31 cellular contexts compared by ENCODE assay signal in the genomic region with DNA sequence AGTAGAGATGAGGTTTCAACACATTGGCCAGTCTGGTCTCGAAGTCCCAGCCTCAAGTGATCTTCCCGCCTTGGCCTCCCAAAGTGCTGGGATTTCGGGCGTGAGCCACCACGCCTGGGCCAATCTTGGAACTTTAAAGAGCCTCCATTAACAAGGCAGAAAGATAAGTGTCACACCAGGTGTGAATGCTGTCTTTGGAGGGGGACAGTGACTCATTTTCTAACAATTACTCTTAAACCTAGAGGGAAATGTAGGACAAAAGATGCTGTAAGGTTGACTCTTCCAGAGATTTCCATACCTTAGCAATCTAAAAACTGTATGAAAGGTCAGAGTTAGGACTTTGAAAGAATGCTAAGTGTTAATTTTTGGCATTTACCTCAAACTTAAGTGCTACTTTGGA.
A peak's percentile ranks its signal among the peaks of the same experiment; 100 is the strongest.
DNase-seq lines count a peak whose midpoint lies in the region; ATAC-seq, FAIRE-seq and TF ChIP-seq lines count a peak whose summit lies in the region.
"Had no signal": no experiment of that assay in that cellular context is flagged by ENCODE, and none has a peak within 500 bp of the region (broad histone marks: within the 10 kb centered on the region; RNA-seq: fewer than 3 reads in every experiment).

No MANE protein-coding gene starts in this region.

- H3K79me2 ChIP-seq in ACC112 (ENCODE audit: control insufficient read depth, insufficient read depth, low read length, unreplicated experiment) (peaks cover 96% of the 10 kb centered on the region), HepG2 (ENCODE audit: insufficient read depth, low read length) (peaks cover 99% of the 10 kb centered on the region)

- BruUV-seq in Panc1 (replicated peaks; lab: Mats Ljungman, UMichigan): no TSS peak
- no TSS peak for BruUV-seq in HepG2 (replicated peaks; lab: Mats Ljungman, UMichigan)

- no peak for FAIRE-seq in HepG2 (lab: Jason Lieb, UNC)
- FAIRE-seq: GM18507 had no signal

- H3K27ac Mint-ChIP-seq in progenitor cell of endocrine pancreas: peak overlapping the region; percentile 67
- H3K27ac Mint-ChIP-seq: activated naive CD8-positive, alpha-beta T cell; activated T-cell treated with anti-CD3 and anti-CD28 coated beads, Interleukin-2, amount 50 U/mL, for 24 hours; stimulated activated naive B cell treated with anti-CD40 and anti-IgM and Interleukin-4, amounts not matched to agents 10 μg/mL and 1 μg/mL and 100 μg/mL, for 72 hours had no signal

- H3K27me3 ChIP-seq in ACC112 (ENCODE audit: insufficient read depth, low read length) (no peaks in the 10 kb centered on the region), Panc1 (ENCODE audit: control insufficient read depth, insufficient read depth, low read length) (no peaks in the 10 kb centered on the region), HepG2 (ENCODE audit: control insufficient read depth in 1 of 2, insufficient read depth in 2 of 2, low read length in 2 of 2) (no peaks in the 10 kb centered on the region)
- H3K27me3 ChIP-seq: BE2C, colonic mucosa, suprapubic skin had no signal

- no peak overlapping the region for H3K9ac ChIP-seq in HepG2 (ENCODE audit: insufficient read depth, low read depth, low read length)
- H3K9ac ChIP-seq: GM23248, SK-N-SH had no signal

- TF ChIP-seq EP300 in HepG2 (IDR thresholded peaks at IDR 0.05; ENCODE audit: low read depth in 2 of 2, low read length in 2 of 2) (no peak), HepG2 (CRISPR knock-in tag; IDR thresholded peaks at IDR 0.05; ENCODE audit: borderline replicate concordance) (no peak)

- no peak for TF ChIP-seq POLR2A in HepG2 (IDR thresholded peaks at IDR 0.05; ENCODE audit: insufficient read depth in 1 of 2, low read depth in 2 of 2, low read length in 2 of 2)

- DNase-seq in Panc1 (ENCODE audit: low read depth, low spot score) (no peak), HepG2 (ENCODE audit: low spot score) (no peak), progenitor cell of endocrine pancreas (ENCODE audit: low spot score, unreplicated experiment) (no peak), DMS114 treated with DMSO at 0.1 percent for 48 hours (lab: John Stamatoyannopoulos, UW; ENCODE audit: unreplicated experiment) (no peak), NCI-H446 (lab: John Stamatoyannopoulos, UW) (no peak), globus pallidus (ENCODE audit: low spot score) (no peak)
- DNase-seq: activated CD4-positive, alpha-beta T cell treated with anti-CD3 and anti-CD28 coated beads, Interleukin-2, amount 50 U/mL, for 1 hour; activated CD4-positive, CD25-positive, alpha-beta regulatory T cell; activated effector memory CD4-positive, alpha-beta T cell treated with anti-CD3 and anti-CD28 coated beads, Interleukin-2, amount 50 U/mL, for 16 hours; activated T-cell treated with anti-CD3 and anti-CD28 coated beads, Interleukin-2, amount 50 U/mL, for 24 hours; BE2C; CD8-positive, alpha-beta memory T cell; colonic mucosa; DMS153; effector CD4-positive, alpha-beta T cell; glutamatergic neuron; GM23248; left colon; MV-4-11; NCI-H146; NCI-H510A; SK-N-SH; stimulated activated CD4-positive, alpha-beta T cell treated with anti-CD3 and anti-CD28 coated beads, Interleukin-15, amount 100 ng/mL, for 24 hours; stimulated activated naive B cell treated with anti-CD40 and anti-IgM and Interleukin-4, amounts not matched to agents 10 μg/mL and 1 μg/mL and 100 μg/mL, for 72 hours had no signal

- 96% methylated on average over 5 of the region's 5 CpGs for WGBS in HepG2 (ENCODE audit: low lambda C conversion rate)

- no peaks in the 10 kb centered on the region for H3K27me3 Mint-ChIP-seq in progenitor cell of endocrine pancreas
- H3K27me3 Mint-ChIP-seq: activated naive CD8-positive, alpha-beta T cell; activated T-cell treated with anti-CD3 and anti-CD28 coated beads, Interleukin-2, amount 50 U/mL, for 24 hours had no signal

- H4K20me1 ChIP-seq in HepG2 (ENCODE audit: insufficient read depth, low read length): peaks cover 81% of the 10 kb centered on the region

- H2AFZ ChIP-seq in ACC112 (ENCODE audit: low read length, unreplicated experiment) (no peak overlapping the region), HepG2 (ENCODE audit: low read length) (no peak overlapping the region)
- H2AFZ ChIP-seq: GM23248 had no signal

- in situ Hi-C loops in Panc1 (cut with HindIII; ENCODE audit: low pct_unique_long_range_greater_than_20kb, low sequenced_read_pairs): no loop called here
- in situ Hi-C loops in HepG2 (cut with HindIII; ENCODE audit: extremely low pct_ligation_motif_present, low pct_unique_long_range_greater_than_20kb): no loop called here

- peaks cover 51% of the 10 kb centered on the region for H3K4me1 ChIP-seq in ACC112 (ENCODE audit: control insufficient read depth, insufficient read depth, low read length, unreplicated experiment)
- H3K4me1 ChIP-seq in Panc1 (ENCODE audit: control insufficient read depth, insufficient read depth, low read length): peaks cover 51% of the 10 kb centered on the region
- H3K4me1 ChIP-seq in HepG2 (ENCODE audit: insufficient read depth, low read length): peaks cover 100% of the 10 kb centered on the region
- H3K4me1 ChIP-seq: colonic mucosa had no signal

- peaks cover 42% of the 10 kb centered on the region for H3K4me1 Mint-ChIP-seq in progenitor cell of endocrine pancreas (ENCODE audit: low read depth)
- H3K4me1 Mint-ChIP-seq: stimulated activated naive B cell treated with anti-CD40 and anti-IgM and Interleukin-4, amounts not matched to agents 10 μg/mL and 1 μg/mL and 100 μg/mL, for 72 hours had no signal

- TF ChIP-seq CTCF in Panc1 (IDR thresholded peaks at IDR 0.05) (no peak), HepG2 (CRISPR knock-in tag; IDR thresholded peaks at IDR 0.05) (no peak), progenitor cell of endocrine pancreas (IDR thresholded peaks at IDR 0.05; ENCODE audit: unreplicated experiment) (no peak)

- H3K36me3 ChIP-seq in ACC112 (ENCODE audit: insufficient read depth, low read length): peaks cover 30% of the 10 kb centered on the region
- peaks cover 6% of the 10 kb centered on the region; the same call in 1 of the 2 replicates for H3K36me3 ChIP-seq in Panc1 (ENCODE audit: control insufficient read depth, insufficient read depth, low read length)
- H3K36me3 ChIP-seq in HepG2 (replicated peaks in 1 of 2; ENCODE audit: control insufficient read depth in 1 of 2, insufficient read depth in 2 of 2, low read length in 2 of 2): peaks cover 12 to 57% of the 10 kb centered on the region in 2 experiments
- H3K36me3 ChIP-seq: colonic mucosa, prostate gland, suprapubic skin had no signal

- peaks cover 41% of the 10 kb centered on the region for H3K36me3 Mint-ChIP-seq in progenitor cell of endocrine pancreas (ENCODE audit: insufficient read depth)

- H3K9me3 Mint-ChIP-seq in progenitor cell of endocrine pancreas (ENCODE audit: low read depth): no peaks in the 10 kb centered on the region
- H3K9me3 Mint-ChIP-seq: activated T-cell treated with anti-CD3 and anti-CD28 coated beads, Interleukin-2, amount 50 U/mL, for 24 hours; CD8-positive, alpha-beta memory T cell; stimulated activated naive B cell treated with anti-CD40 and anti-IgM and Interleukin-4, amounts not matched to agents 10 μg/mL and 1 μg/mL and 100 μg/mL, for 72 hours had no signal

- no peak for TF ChIP-seq RAD21 in HepG2 (CRISPR knock-in tag; IDR thresholded peaks at IDR 0.05)

- CTCF ChIA-PET in Panc1 (lab: Charles Lee): no interaction called here
- CTCF ChIA-PET in HepG2 (lab: Yijun Ruan, JAX; ENCODE audit: low intra/inter-chr PET ratio, low total read pairs): no interaction called here

- H3K4me3 ChIP-seq in ACC112 (ENCODE audit: low read depth, low read length): no peak overlapping the region
- no peak overlapping the region for H3K4me3 ChIP-seq in Panc1 (ENCODE audit: low read depth in 2 of 2, low read length in 2 of 2)
- H3K4me3 ChIP-seq in HepG2 (replicated peaks in 1 of 3; ENCODE audit: insufficient read depth in 1 of 3, low read depth in 2 of 3, low read length in 3 of 3): no peak overlapping the region
- H3K4me3 ChIP-seq: colonic mucosa, GM23248, prostate gland, suprapubic skin had no signal

- H3K9me3 ChIP-seq in Panc1 (ENCODE audit: control insufficient read depth, insufficient read depth, low read depth, low read length): no peaks in the 10 kb centered on the region
- H3K9me3 ChIP-seq in HepG2 (ENCODE audit: low read length): no peaks in the 10 kb centered on the region
- H3K9me3 ChIP-seq: BE2C, colonic mucosa, prostate gland, SK-N-SH, suprapubic skin had no signal

- peak overlapping the region; percentile 100 for H3K27ac ChIP-seq in ACC112 (ENCODE audit: low read depth, low read length)
- H3K27ac ChIP-seq in Panc1 (ENCODE audit: low read length): peak overlapping the region; percentile 92
- H3K27ac ChIP-seq in HepG2 (ENCODE audit: extremely low read length, insufficient read depth, low read length): peak overlapping the region; percentile 47
- H3K27ac ChIP-seq: colonic mucosa, epithelial cell of prostate, GM23248 had no signal

- H3K4me3 Mint-ChIP-seq in progenitor cell of endocrine pancreas (ENCODE audit: low read depth): no peak overlapping the region
- H3K4me3 Mint-ChIP-seq: activated naive CD8-positive, alpha-beta T cell; activated T-cell treated with anti-CD3 and anti-CD28 coated beads, Interleukin-2, amount 50 U/mL, for 24 hours; CD8-positive, alpha-beta memory T cell; stimulated activated naive B cell treated with anti-CD40 and anti-IgM and Interleukin-4, amounts not matched to agents 10 μg/mL and 1 μg/mL and 100 μg/mL, for 72 hours had no signal

- intact Hi-C loops in Panc1 (cut with micrococcal nuclease; ENCODE audit: unreplicated experiment): no loop called here
- intact Hi-C loops in HepG2 (cut with micrococcal nuclease; ENCODE audit: unreplicated experiment): no loop called here

- ATAC-seq in Panc1: no peak
- no peak for ATAC-seq in HepG2
- no peak for ATAC-seq in HG03039 (IDR thresholded peaks at IDR 0.05; ENCODE audit: unreplicated experiment)
- ATAC-seq: stimulated activated naive B cell treated with anti-CD40 and anti-IgM and Interleukin-4, amounts not matched to agents 10 μg/mL and 1 μg/mL and 100 μg/mL, for 72 hours had no signal

- POLR2A ChIA-PET in Panc1 (lab: Charles Lee): interaction anchor here (0.7 kb wide), 1 partner anchor 17 kb away, joined by 3 read pairs; no protein-coding TSS in a partner anchor
- POLR2A ChIA-PET in HepG2 (lab: Yijun Ruan, JAX): no interaction called here

- no peak overlapping the region for H3K4me2 ChIP-seq in HepG2 (ENCODE audit: low read depth, low read length)
- H3K4me2 ChIP-seq: SK-N-SH had no signal

TF ChIP-seq in HepG2, 621 proteins besides CTCF, POLR2A, EP300 and RAD21 (continues in another document):
- TF ChIP-seq ZNF580 (CRISPR knock-in tag; IDR thresholded peaks at IDR 0.05; ENCODE audit: borderline replicate concordance, low read depth) (no peak), RBM22 (optimal IDR thresholded peaks at IDR 0.05; ENCODE audit: low read length) (peak; percentile 59)

Comparison
In these comparisons a context has a peak if more than half of its experiments do, and no peak if none do; other contexts are left out.
1. H3K27ac ChIP-seq: peak in every context shown above with its lines; median percentile 100 in ACC112; 92 in Panc1; 47 in HepG2.